ENCODE assay signal across 29 cellular contexts in genomic region chr13:24699541-24699940, GRCh38. TPM values are rescaled to one million over a fixed set of nuclear protein-coding genes. Genes with fewer than 3 reads are reported as not detected.
"Had no signal": no experiment of that assay in that cellular context is flagged by ENCODE, and none has a peak within 500 bp of the region (broad histone marks: within the 10 kb centered on the region; RNA-seq: fewer than 3 reads in every experiment).

No MANE protein-coding gene starts in this region.

- H3K4me1 ChIP-seq: stomach, suprapubic skin, testis, thyroid gland, tibial artery, tibial nerve, transverse colon, upper lobe of left lung, uterus, vagina had no signal

- H3K4me3 ChIP-seq: stomach, suprapubic skin, testis, thoracic aorta, thyroid gland, tibial artery, tibial nerve, transverse colon, upper lobe of left lung, uterus, vagina had no signal

- H3K27me3 ChIP-seq: testis, thyroid gland, tibial artery, tibial nerve, upper lobe of left lung, vagina had no signal

- H3K9me3 Mint-ChIP-seq: stimulated activated effector memory CD8-positive, alpha-beta T cell treated with anti-CD3 and anti-CD28 coated beads, Interleukin-12 subunit alpha, Interleukin-12 subunit beta, amount 100 ng/mL, for 72 hours; stimulated activated memory B cell treated with anti-CD40 and anti-IgM and Interleukin-4, amounts not matched to agents 10 μg/mL and 1 μg/mL and 100 μg/mL, for 72 hours; stimulated activated naive B cell treated with anti-CD40 and anti-IgM and Interleukin-4, amounts not matched to agents 10 μg/mL and 1 μg/mL and 100 μg/mL, for 72 hours; stimulated activated naive CD8-positive, alpha-beta T cell treated with anti-CD3 and anti-CD28 coated beads, Interleukin-15, amount 100 ng/mL, for 72 hours; stimulated activated naive CD8-positive, alpha-beta T cell treated with anti-CD3 and anti-CD28 coated beads, Interleukin-15, Interleukin-2, amounts not matched to agents 100 ng/mL and 50 ng/mL, for 24 hours; type B pancreatic cell had no signal

- H3K27ac ChIP-seq: stomach, suprapubic skin, testis, thoracic aorta, thyroid gland, tibial artery, tibial nerve, transverse colon, upper lobe of left lung, uterus, vagina had no signal

- ATAC-seq: stimulated activated effector memory CD8-positive, alpha-beta T cell treated with anti-CD3 and anti-CD28 coated beads, Interleukin-12 subunit alpha, Interleukin-12 subunit beta, amount 100 ng/mL, for 72 hours; stimulated activated memory B cell treated with anti-CD40 and anti-IgM and Interleukin-4, amounts not matched to agents 10 μg/mL and 1 μg/mL and 100 μg/mL, for 72 hours; stimulated activated naive B cell treated with anti-CD40 and anti-IgM and Interleukin-4, amounts not matched to agents 10 μg/mL and 1 μg/mL and 100 μg/mL, for 72 hours; stimulated activated naive CD8-positive, alpha-beta T cell treated with anti-CD3 and anti-CD28 coated beads, Interleukin-15, Interleukin-2, amounts not matched to agents 100 U/mL and 50 U/mL, for 24 hours had no signal

- H3K4me3 Mint-ChIP-seq: stimulated activated effector memory CD8-positive, alpha-beta T cell treated with anti-CD3 and anti-CD28 coated beads, Interleukin-12 subunit alpha, Interleukin-12 subunit beta, amount 100 ng/mL, for 72 hours; stimulated activated memory B cell treated with anti-CD40 and anti-IgM and Interleukin-4, amounts not matched to agents 10 μg/mL and 1 μg/mL and 100 μg/mL, for 72 hours; stimulated activated naive B cell treated with anti-CD40 and anti-IgM and Interleukin-4, amounts not matched to agents 10 μg/mL and 1 μg/mL and 100 μg/mL, for 72 hours; stimulated activated naive CD8-positive, alpha-beta T cell treated with anti-CD3 and anti-CD28 coated beads, Interleukin-15, amount 100 ng/mL, for 72 hours; stimulated activated naive CD8-positive, alpha-beta T cell treated with anti-CD3 and anti-CD28 coated beads, Interleukin-15, Interleukin-2, amounts not matched to agents 100 ng/mL and 50 ng/mL, for 24 hours; type B pancreatic cell had no signal

- H3K4me1 Mint-ChIP-seq: stimulated activated memory B cell treated with anti-CD40 and anti-IgM and Interleukin-4, amounts not matched to agents 10 μg/mL and 1 μg/mL and 100 μg/mL, for 72 hours; stimulated activated naive B cell treated with anti-CD40 and anti-IgM and Interleukin-4, amounts not matched to agents 10 μg/mL and 1 μg/mL and 100 μg/mL, for 72 hours had no signal

- H3K27ac Mint-ChIP-seq: stimulated activated memory B cell treated with anti-CD40 and anti-IgM and Interleukin-4, amounts not matched to agents 10 μg/mL and 1 μg/mL and 100 μg/mL, for 72 hours; stimulated activated naive B cell treated with anti-CD40 and anti-IgM and Interleukin-4, amounts not matched to agents 10 μg/mL and 1 μg/mL and 100 μg/mL, for 72 hours; stimulated activated naive CD8-positive, alpha-beta T cell treated with anti-CD3 and anti-CD28 coated beads, Interleukin-15, amount 100 ng/mL, for 72 hours; stimulated activated naive CD8-positive, alpha-beta T cell treated with anti-CD3 and anti-CD28 coated beads, Interleukin-15, Interleukin-2, amounts not matched to agents 100 ng/mL and 50 ng/mL, for 24 hours; type B pancreatic cell had no signal

- H3K36me3 ChIP-seq: stomach, suprapubic skin, thoracic aorta, thyroid gland, tibial artery, tibial nerve, transverse colon, upper lobe of left lung, uterus, vagina had no signal

- DNase-seq: stimulated activated CD4-positive, alpha-beta T cell treated with anti-CD3 and anti-CD28 coated beads, Interleukin-2, amount 100 ng/mL, for 48 hours; stimulated activated CD4-positive, alpha-beta T cell treated with anti-CD3 and anti-CD28 coated beads, Interleukin-4, amount 100 ng/mL, for 1 hour; stimulated activated CD4-positive, alpha-beta T cell treated with anti-CD3 and anti-CD28 coated beads, Interleukin-4, amount 100 ng/mL, for 24 hours; stimulated activated CD4-positive, alpha-beta T cell treated with anti-CD3 and anti-CD28 coated beads, Interleukin-4, amount 100 ng/mL, for 4 hours; stimulated activated CD8-positive, alpha-beta memory T cell treated with anti-CD3 and anti-CD28 coated beads, Interleukin-4, amount 100 ng/mL, for 48 hours; stimulated activated naive B cell treated with anti-CD40 and anti-IgM and Interleukin-4, amounts not matched to agents 10 μg/mL and 1 μg/mL and 100 μg/mL, for 72 hours; stimulated activated naive CD4-positive, alpha-beta T cell; stimulated activated naive CD4-positive, alpha-beta T cell treated with Interleukin-2 at 50 U/mL for 16 hours; stimulated activated naive CD8-positive, alpha-beta T cell treated with anti-CD3 and anti-CD28 coated beads, Interleukin-15, amount 100 ng/mL, for 72 hours; stimulated activated naive CD8-positive, alpha-beta T cell treated with anti-CD3 and anti-CD28 coated beads, Interleukin-15, Interleukin-2, amounts not matched to agents 100 U/mL and 50 U/mL, for 24 hours; stomach; substantia nigra; testis; thyroid gland; transverse colon; trophoblast cell; upper lobe of left lung; uterus had no signal

- H3K9me3 ChIP-seq: stomach, suprapubic skin, testis, thoracic aorta, thyroid gland, tibial artery, tibial nerve, transverse colon, upper lobe of left lung, uterus, vagina had no signal

- H3K36me3 Mint-ChIP-seq: stimulated activated effector memory CD8-positive, alpha-beta T cell treated with anti-CD3 and anti-CD28 coated beads, Interleukin-12 subunit alpha, Interleukin-12 subunit beta, amount 100 ng/mL, for 72 hours; stimulated activated memory B cell treated with anti-CD40 and anti-IgM and Interleukin-4, amounts not matched to agents 10 μg/mL and 1 μg/mL and 100 μg/mL, for 72 hours; stimulated activated naive B cell treated with anti-CD40 and anti-IgM and Interleukin-4, amounts not matched to agents 10 μg/mL and 1 μg/mL and 100 μg/mL, for 72 hours; type B pancreatic cell had no signal

RNA-seq across cellular contexts. Expression of gene ATP12A, which starts 19.3 kb away (rescaled TPM):
- total RNA-seq: stomach, subcutaneous adipose tissue, tibial nerve, uterus, vagina had no signal
- polyA plus RNA-seq: urinary bladder had no signal
